In the genomic region with DNA sequence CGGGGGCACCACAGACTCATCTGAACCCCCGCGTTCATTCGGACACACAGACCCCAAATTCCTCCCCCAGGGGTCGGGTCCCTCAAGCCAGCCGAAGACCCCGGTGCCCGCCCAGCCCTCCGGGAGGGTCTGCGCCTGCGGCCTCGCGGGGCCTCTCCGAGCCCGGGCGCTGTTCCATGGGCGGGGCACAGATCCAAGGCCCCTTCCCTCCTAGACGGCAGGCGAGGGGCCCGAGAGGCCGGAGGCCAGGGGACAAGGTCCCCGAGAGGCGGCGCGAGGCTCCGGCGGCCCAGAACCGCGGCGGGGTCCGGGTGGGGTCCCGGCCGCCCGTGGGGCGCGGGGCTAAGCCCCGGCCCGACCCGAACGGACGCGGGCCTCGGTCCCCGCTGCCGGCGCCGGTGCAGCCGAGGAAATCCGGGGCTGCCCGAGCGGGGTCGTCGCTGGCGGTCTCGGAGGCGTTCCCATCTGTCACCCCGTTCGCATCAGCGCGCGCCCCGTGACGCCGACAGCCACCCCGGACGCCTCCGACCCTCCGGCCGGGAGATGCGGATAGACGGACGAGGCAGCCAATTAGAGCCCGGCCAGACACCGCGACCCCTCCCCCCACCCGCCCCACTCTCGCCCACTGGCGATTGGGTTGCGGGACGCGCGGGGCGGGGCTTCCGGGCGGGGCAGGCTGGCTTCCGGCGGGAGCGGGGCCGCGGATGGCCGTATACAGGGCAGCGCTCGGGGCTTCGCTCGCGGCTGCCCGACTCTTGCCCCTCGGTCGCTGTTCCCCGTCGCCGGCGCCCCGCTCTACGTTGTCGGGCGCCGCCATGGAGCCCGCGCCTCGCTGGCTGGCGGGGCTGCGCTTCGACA, we compare ENCODE assay signal across 1 cellular context.
A peak's percentile ranks its signal among the peaks of the same experiment; 100 is the strongest.
TF ChIP-seq lines count a peak whose summit lies in the region.

A gene with protein sequence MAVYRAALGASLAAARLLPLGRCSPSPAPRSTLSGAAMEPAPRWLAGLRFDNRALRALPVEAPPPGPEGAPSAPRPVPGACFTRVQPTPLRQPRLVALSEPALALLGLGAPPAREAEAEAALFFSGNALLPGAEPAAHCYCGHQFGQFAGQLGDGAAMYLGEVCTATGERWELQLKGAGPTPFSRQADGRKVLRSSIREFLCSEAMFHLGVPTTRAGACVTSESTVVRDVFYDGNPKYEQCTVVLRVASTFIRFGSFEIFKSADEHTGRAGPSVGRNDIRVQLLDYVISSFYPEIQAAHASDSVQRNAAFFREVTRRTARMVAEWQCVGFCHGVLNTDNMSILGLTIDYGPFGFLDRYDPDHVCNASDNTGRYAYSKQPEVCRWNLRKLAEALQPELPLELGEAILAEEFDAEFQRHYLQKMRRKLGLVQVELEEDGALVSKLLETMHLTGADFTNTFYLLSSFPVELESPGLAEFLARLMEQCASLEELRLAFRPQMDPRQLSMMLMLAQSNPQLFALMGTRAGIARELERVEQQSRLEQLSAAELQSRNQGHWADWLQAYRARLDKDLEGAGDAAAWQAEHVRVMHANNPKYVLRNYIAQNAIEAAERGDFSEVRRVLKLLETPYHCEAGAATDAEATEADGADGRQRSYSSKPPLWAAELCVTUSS (plus strand): TSS at position 679 of the 858 bp plus-strand sequence. CDS start 26 bp downstream, at position 705.

TF ChIP-seq in GM12878, 131 proteins besides CTCF, POLR2A, EP300 and RAD21 (continued from another document):
- TF ChIP-seq, protein P1, sequence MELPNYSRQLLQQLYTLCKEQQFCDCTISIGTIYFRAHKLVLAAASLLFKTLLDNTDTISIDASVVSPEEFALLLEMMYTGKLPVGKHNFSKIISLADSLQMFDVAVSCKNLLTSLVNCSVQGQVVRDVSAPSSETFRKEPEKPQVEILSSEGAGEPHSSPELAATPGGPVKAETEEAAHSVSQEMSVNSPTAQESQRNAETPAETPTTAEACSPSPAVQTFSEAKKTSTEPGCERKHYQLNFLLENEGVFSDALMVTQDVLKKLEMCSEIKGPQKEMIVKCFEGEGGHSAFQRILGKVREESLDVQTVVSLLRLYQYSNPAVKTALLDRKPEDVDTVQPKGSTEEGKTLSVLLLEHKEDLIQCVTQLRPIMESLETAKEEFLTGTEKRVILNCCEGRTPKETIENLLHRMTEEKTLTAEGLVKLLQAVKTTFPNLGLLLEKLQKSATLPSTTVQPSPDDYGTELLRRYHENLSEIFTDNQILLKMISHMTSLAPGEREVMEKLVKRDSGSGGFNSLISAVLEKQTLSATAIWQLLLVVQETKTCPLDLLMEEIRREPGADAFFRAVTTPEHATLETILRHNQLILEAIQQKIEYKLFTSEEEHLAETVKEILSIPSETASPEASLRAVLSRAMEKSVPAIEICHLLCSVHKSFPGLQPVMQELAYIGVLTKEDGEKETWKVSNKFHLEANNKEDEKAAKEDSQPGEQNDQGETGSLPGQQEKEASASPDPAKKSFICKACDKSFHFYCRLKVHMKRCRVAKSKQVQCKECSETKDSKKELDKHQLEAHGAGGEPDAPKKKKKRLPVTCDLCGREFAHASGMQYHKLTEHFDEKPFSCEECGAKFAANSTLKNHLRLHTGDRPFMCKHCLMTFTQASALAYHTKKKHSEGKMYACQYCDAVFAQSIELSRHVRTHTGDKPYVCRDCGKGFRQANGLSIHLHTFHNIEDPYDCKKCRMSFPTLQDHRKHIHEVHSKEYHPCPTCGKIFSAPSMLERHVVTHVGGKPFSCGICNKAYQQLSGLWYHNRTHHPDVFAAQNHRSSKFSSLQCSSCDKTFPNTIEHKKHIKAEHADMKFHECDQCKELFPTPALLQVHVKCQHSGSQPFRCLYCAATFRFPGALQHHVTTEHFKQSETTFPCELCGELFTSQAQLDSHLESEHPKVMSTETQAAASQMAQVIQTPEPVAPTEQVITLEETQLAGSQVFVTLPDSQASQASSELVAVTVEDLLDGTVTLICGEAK (IDR thresholded peaks at IDR 0.05; ENCODE audit: borderline replicate concordance), result peak; percentile 80
- TF ChIP-seq, protein P2, sequence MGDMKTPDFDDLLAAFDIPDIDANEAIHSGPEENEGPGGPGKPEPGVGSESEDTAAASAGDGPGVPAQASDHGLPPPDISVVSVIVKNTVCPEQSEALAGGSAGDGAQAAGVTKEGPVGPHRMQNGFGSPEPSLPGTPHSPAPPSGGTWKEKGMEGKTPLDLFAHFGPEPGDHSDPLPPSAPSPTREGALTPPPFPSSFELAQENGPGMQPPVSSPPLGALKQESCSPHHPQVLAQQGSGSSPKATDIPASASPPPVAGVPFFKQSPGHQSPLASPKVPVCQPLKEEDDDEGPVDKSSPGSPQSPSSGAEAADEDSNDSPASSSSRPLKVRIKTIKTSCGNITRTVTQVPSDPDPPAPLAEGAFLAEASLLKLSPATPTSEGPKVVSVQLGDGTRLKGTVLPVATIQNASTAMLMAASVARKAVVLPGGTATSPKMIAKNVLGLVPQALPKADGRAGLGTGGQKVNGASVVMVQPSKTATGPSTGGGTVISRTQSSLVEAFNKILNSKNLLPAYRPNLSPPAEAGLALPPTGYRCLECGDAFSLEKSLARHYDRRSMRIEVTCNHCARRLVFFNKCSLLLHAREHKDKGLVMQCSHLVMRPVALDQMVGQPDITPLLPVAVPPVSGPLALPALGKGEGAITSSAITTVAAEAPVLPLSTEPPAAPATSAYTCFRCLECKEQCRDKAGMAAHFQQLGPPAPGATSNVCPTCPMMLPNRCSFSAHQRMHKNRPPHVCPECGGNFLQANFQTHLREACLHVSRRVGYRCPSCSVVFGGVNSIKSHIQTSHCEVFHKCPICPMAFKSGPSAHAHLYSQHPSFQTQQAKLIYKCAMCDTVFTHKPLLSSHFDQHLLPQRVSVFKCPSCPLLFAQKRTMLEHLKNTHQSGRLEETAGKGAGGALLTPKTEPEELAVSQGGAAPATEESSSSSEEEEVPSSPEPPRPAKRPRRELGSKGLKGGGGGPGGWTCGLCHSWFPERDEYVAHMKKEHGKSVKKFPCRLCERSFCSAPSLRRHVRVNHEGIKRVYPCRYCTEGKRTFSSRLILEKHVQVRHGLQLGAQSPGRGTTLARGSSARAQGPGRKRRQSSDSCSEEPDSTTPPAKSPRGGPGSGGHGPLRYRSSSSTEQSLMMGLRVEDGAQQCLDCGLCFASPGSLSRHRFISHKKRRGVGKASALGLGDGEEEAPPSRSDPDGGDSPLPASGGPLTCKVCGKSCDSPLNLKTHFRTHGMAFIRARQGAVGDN (IDR thresholded peaks at IDR 0.05), result 0 out of 2 replicates have a peak, but pooled peaks have one; percentile 6
- TF ChIP-seq, protein P3, sequence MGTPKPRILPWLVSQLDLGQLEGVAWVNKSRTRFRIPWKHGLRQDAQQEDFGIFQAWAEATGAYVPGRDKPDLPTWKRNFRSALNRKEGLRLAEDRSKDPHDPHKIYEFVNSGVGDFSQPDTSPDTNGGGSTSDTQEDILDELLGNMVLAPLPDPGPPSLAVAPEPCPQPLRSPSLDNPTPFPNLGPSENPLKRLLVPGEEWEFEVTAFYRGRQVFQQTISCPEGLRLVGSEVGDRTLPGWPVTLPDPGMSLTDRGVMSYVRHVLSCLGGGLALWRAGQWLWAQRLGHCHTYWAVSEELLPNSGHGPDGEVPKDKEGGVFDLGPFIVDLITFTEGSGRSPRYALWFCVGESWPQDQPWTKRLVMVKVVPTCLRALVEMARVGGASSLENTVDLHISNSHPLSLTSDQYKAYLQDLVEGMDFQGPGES (IDR thresholded peaks at IDR 0.05), result 0 out of 2 replicates have a peak, but pooled peaks have one; percentile 11
- TF ChIP-seq, protein P4, sequence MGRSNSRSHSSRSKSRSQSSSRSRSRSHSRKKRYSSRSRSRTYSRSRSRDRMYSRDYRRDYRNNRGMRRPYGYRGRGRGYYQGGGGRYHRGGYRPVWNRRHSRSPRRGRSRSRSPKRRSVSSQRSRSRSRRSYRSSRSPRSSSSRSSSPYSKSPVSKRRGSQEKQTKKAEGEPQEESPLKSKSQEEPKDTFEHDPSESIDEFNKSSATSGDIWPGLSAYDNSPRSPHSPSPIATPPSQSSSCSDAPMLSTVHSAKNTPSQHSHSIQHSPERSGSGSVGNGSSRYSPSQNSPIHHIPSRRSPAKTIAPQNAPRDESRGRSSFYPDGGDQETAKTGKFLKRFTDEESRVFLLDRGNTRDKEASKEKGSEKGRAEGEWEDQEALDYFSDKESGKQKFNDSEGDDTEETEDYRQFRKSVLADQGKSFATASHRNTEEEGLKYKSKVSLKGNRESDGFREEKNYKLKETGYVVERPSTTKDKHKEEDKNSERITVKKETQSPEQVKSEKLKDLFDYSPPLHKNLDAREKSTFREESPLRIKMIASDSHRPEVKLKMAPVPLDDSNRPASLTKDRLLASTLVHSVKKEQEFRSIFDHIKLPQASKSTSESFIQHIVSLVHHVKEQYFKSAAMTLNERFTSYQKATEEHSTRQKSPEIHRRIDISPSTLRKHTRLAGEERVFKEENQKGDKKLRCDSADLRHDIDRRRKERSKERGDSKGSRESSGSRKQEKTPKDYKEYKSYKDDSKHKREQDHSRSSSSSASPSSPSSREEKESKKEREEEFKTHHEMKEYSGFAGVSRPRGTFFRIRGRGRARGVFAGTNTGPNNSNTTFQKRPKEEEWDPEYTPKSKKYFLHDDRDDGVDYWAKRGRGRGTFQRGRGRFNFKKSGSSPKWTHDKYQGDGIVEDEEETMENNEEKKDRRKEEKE (IDR thresholded peaks at IDR 0.05), result 0 out of 2 replicates have a peak, but pooled peaks have one; percentile 11
- peak; percentile 74 for TF ChIP-seq SP1 (IDR thresholded peaks at IDR 0.05; ENCODE audit: low read depth, low read length)
- TF ChIP-seq CREM (IDR thresholded peaks at IDR 0.05; ENCODE audit: low read depth), result peak; percentile 44; the same call in 1 of the 2 replicates
- TF ChIP-seq CREB1 (IDR thresholded peaks at IDR 0.05; ENCODE audit: low read depth), result peak; percentile 84
- TF ChIP-seq NR2C1 (IDR thresholded peaks at IDR 0.05), result peak; percentile 19; the same call in 1 of the 2 replicates
- TF ChIP-seq SIX5 (IDR thresholded peaks at IDR 0.05; ENCODE audit: low read depth, low read length, severe bottlenecking), result peak; percentile 63
- TF ChIP-seq TBL1XR1 (IDR thresholded peaks at IDR 0.05; ENCODE audit: low read depth, low read length), result no peak
- TF ChIP-seq MXI1 (IDR thresholded peaks at IDR 0.05; ENCODE audit: low read depth, low read length), result peak; percentile 28; the same call in 1 of the 2 replicates
- TF ChIP-seq BHLHE40 (IDR thresholded peaks at IDR 0.05; ENCODE audit: borderline replicate concordance in 1 of 2, low read depth in 2 of 2, low read length in 1 of 2), result peak in 1 of 2 experiments; percentile 29; a peak in 1 of 4 replicates
- TF ChIP-seq RUNX3 (IDR thresholded peaks at IDR 0.05; ENCODE audit: low read length), result 0 out of 2 replicates have a peak, but pooled peaks have one; percentile 11
- no peak for TF ChIP-seq BMI1 (IDR thresholded peaks at IDR 0.05; ENCODE audit: borderline replicate concordance)
- TF ChIP-seq, protein P5, sequence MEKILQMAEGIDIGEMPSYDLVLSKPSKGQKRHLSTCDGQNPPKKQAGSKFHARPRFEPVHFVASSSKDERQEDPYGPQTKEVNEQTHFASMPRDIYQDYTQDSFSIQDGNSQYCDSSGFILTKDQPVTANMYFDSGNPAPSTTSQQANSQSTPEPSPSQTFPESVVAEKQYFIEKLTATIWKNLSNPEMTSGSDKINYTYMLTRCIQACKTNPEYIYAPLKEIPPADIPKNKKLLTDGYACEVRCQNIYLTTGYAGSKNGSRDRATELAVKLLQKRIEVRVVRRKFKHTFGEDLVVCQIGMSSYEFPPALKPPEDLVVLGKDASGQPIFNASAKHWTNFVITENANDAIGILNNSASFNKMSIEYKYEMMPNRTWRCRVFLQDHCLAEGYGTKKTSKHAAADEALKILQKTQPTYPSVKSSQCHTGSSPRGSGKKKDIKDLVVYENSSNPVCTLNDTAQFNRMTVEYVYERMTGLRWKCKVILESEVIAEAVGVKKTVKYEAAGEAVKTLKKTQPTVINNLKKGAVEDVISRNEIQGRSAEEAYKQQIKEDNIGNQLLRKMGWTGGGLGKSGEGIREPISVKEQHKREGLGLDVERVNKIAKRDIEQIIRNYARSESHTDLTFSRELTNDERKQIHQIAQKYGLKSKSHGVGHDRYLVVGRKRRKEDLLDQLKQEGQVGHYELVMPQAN (conservative IDR thresholded peaks at IDR 0.05), result peak; percentile 67
- TF ChIP-seq, protein P6, sequence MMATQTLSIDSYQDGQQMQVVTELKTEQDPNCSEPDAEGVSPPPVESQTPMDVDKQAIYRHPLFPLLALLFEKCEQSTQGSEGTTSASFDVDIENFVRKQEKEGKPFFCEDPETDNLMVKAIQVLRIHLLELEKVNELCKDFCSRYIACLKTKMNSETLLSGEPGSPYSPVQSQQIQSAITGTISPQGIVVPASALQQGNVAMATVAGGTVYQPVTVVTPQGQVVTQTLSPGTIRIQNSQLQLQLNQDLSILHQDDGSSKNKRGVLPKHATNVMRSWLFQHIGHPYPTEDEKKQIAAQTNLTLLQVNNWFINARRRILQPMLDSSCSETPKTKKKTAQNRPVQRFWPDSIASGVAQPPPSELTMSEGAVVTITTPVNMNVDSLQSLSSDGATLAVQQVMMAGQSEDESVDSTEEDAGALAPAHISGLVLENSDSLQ (IDR thresholded peaks at IDR 0.05), result peak; percentile 97
- no peak for TF ChIP-seq JUNB (IDR thresholded peaks at IDR 0.05)
- TF ChIP-seq HCFC1 (IDR thresholded peaks at IDR 0.05; ENCODE audit: low read length), result peak; percentile 64
- peak; percentile 52; the same call in 1 of the 2 replicates for TF ChIP-seq BACH1 (IDR thresholded peaks at IDR 0.05; ENCODE audit: borderline replicate concordance)
- TF ChIP-seq RB1 (IDR thresholded peaks at IDR 0.05; ENCODE audit: borderline replicate concordance), result no peak
- TF ChIP-seq YY1 (IDR thresholded peaks at IDR 0.05; ENCODE audit: low read depth, low read length), result peak; percentile 90
TF ChIP-seq in GM12878: peak in this region for 26.
